ENCODE assay signal across 29 cellular contexts in the genomic region with DNA sequence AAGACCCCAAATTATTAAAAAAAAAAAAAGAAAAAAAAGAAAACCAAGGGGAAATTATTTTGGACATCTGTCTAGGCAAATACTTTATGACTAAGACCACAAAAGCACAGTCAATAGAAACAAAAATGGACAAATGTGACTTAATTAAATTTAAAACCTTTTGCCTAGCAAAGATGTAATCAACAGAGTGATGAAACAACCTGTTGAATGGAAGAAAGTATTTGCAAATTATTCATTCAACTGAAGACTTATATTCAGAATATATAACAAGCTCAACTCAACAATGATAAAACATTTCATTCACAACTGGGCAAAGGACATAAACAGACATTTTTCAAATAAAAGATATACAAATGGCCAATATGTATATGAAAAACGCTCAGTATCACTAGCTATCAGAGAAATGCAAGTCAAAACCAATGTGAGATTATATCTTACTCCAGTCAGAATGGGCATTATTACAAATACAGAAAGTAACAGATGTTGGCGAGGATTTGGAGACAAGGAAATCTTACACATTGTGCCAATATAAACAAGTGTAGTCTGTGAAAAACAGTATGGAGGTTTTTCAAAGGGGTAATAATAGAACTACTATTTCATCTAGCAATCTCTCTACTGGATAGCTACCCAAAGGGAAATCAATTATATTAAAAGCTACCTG.
DNase-seq lines count a peak whose midpoint lies in the region; FAIRE-seq and TF ChIP-seq lines count a peak whose summit lies in the region.
"Had no signal": no experiment of that assay in that cellular context is flagged by ENCODE, and none has a peak within 500 bp of the region (broad histone marks: within the 10 kb centered on the region; RNA-seq: fewer than 3 reads in every experiment).

No MANE protein-coding gene starts in this region.

- no peaks in the 10 kb centered on the region for H3K27me3 ChIP-seq in astrocyte (ENCODE audit: insufficient read depth, low read length)
- H3K27me3 ChIP-seq: BE2C had no signal

- DNase-seq in astrocyte (ENCODE audit: low read depth) (no peak), dermis blood vessel endothelial cell (peak; percentile 0), kidney (no peak), inferior parietal cortex (ENCODE audit: extremely low spot score) (no peak), H54 (ENCODE audit: insufficient read length, low spot score) (no peak), cortex of kidney (lab: John Stamatoyannopoulos, UW) (no peak), RKO (ENCODE audit: low spot score) (no peak)
- DNase-seq: 8988T; ACHN; BE2C; C1 segment of cervical spinal cord; CD4-positive, alpha-beta memory T cell; CD4-positive, CD25-positive, alpha-beta regulatory T cell; CD8-positive, alpha-beta memory T cell; COR-L47; DMS 273 treated with DMSO at 0.1 percent for 48 hours; DMS153; DMS53; DMS79; DND-41; EL; GDM1 had no signal

- no peaks in the 10 kb centered on the region for H3K4me1 ChIP-seq in HEK293 (ENCODE audit: control insufficient read depth, insufficient read depth, low read length)
- H3K4me1 ChIP-seq in astrocyte (ENCODE audit: insufficient read depth, low read length), result no peaks in the 10 kb centered on the region
- no peaks in the 10 kb centered on the region for H3K4me1 ChIP-seq in kidney (ENCODE audit: control insufficient read depth in 1 of 2, insufficient read depth in 1 of 2, low read depth in 1 of 2, low read length in 2 of 2)
- H3K4me1 ChIP-seq: BE2C, BLaER1 had no signal

- H3K4me3 Mint-ChIP-seq in astrocyte (ENCODE audit: unreplicated experiment), result no peak overlapping the region
- H3K4me3 Mint-ChIP-seq: CD14-positive monocyte; CD4-positive, alpha-beta memory T cell; CD4-positive, CD25-positive, alpha-beta regulatory T cell; CD8-positive, alpha-beta memory T cell had no signal

- POLR2A ChIA-PET in HEK293 (lab: Yijun Ruan, JAX), result no interaction called here

- CTCF ChIA-PET in HEK293 (lab: Yijun Ruan, JAX), result no interaction called here

- no peak overlapping the region for H2AFZ ChIP-seq in astrocyte (ENCODE audit: low read depth, low read length)

- TF ChIP-seq POLR2A in H54 (IDR thresholded peaks at IDR 0.05; ENCODE audit: low read depth, low read length), result no peak

- no peaks in the 10 kb centered on the region for H3K9me3 Mint-ChIP-seq in astrocyte (ENCODE audit: unreplicated experiment)

- TF ChIP-seq CTCF in HEK293 (tag by site-specific recombination; IDR thresholded peaks at IDR 0.05) (no peak), astrocyte (IDR thresholded peaks at IDR 0.05; ENCODE audit: insufficient read depth, low read depth, low read length) (no peak), kidney (IDR thresholded peaks at IDR 0.05; ENCODE audit: borderline replicate concordance, extremely low read depth, insufficient read depth) (no peak)

- FAIRE-seq in astrocyte (lab: Jason Lieb, UNC), result peak; percentile 95
- peak; percentile 80 for FAIRE-seq in kidney (lab: Jason Lieb, UNC)
- FAIRE-seq in H54 (lab: Jason Lieb, UNC), result no peak
- FAIRE-seq: A204.1, GM12878, GM12892, GM18507 had no signal

- H4K20me1 ChIP-seq in astrocyte (ENCODE audit: insufficient read depth, low read length), result no peaks in the 10 kb centered on the region
- H4K20me1 ChIP-seq: BLaER1 had no signal

- no peaks in the 10 kb centered on the region for H3K36me3 Mint-ChIP-seq in astrocyte (ENCODE audit: low read depth, unreplicated experiment)
- H3K36me3 Mint-ChIP-seq: CD14-positive monocyte had no signal

- H3K9ac ChIP-seq in astrocyte (ENCODE audit: low read length), result no peak overlapping the region
- H3K9ac ChIP-seq in kidney (ENCODE audit: low read length in 2 of 2), result no peak overlapping the region
- H3K9ac ChIP-seq: BLaER1 had no signal

- H3K4me3 ChIP-seq in HEK293 (ENCODE audit: low read depth, low read length), result no peak overlapping the region
- H3K4me3 ChIP-seq in astrocyte (ENCODE audit: insufficient read depth, low read depth, low read length), result no peak overlapping the region
- H3K4me3 ChIP-seq in kidney (ENCODE audit: low read length in 2 of 2), result no peak overlapping the region
- H3K4me3 ChIP-seq: BLaER1, GM12878 had no signal

- H3K79me2 ChIP-seq in astrocyte (ENCODE audit: insufficient read depth, low read length), result no peaks in the 10 kb centered on the region

- no peak overlapping the region for H3K27ac ChIP-seq in HEK293 (ENCODE audit: extremely low read depth, low read depth, low read length)
- H3K27ac ChIP-seq in astrocyte (ENCODE audit: low read depth, low read length), result no peak overlapping the region
- no peak overlapping the region for H3K27ac ChIP-seq in kidney (ENCODE audit: low read depth in 2 of 2, low read length in 2 of 2)
- H3K27ac ChIP-seq: BLaER1 had no signal

- intact Hi-C loops in kidney (cut with DNase I), result no loop called here

- H3K4me1 Mint-ChIP-seq in astrocyte (ENCODE audit: low read depth, unreplicated experiment), result no peaks in the 10 kb centered on the region
- H3K4me1 Mint-ChIP-seq: CD14-positive monocyte; CD4-positive, CD25-positive, alpha-beta regulatory T cell; CD8-positive, alpha-beta memory T cell had no signal

- no peak overlapping the region for H3K4me2 ChIP-seq in astrocyte (ENCODE audit: low read length)
- H3K4me2 ChIP-seq: BLaER1 had no signal

- H3K27ac Mint-ChIP-seq in astrocyte (ENCODE audit: unreplicated experiment), result no peak overlapping the region
- H3K27ac Mint-ChIP-seq: CD14-positive monocyte; CD4-positive, alpha-beta memory T cell; CD4-positive, CD25-positive, alpha-beta regulatory T cell; CD8-positive, alpha-beta memory T cell had no signal

- H3K36me3 ChIP-seq in HEK293 (ENCODE audit: control insufficient read depth in 2 of 2, insufficient read depth in 1 of 2, low read length in 2 of 2) (no peaks in the 10 kb centered on the region), astrocyte (ENCODE audit: insufficient read depth, low read length) (no peaks in the 10 kb centered on the region), kidney (ENCODE audit: control insufficient read depth in 1 of 2, insufficient read depth in 2 of 2, low read length in 2 of 2) (no peaks in the 10 kb centered on the region)
- H3K36me3 ChIP-seq: BE2C, BLaER1 had no signal

- H3K9me3 ChIP-seq in HEK293 (ENCODE audit: control insufficient read depth, insufficient read depth, low read depth, low read length) (peaks cover 1% of the 10 kb centered on the region; the same call in 1 of the 2 replicates), astrocyte (ENCODE audit: insufficient read depth, low read depth, low read length) (no peaks in the 10 kb centered on the region), kidney (ENCODE audit: control insufficient read depth in 1 of 2, low read length in 2 of 2) (no peaks in the 10 kb centered on the region)
- H3K9me3 ChIP-seq: BE2C had no signal

- H3K27me3 Mint-ChIP-seq in astrocyte (ENCODE audit: low read depth, unreplicated experiment), result no peaks in the 10 kb centered on the region
- H3K27me3 Mint-ChIP-seq: CD4-positive, alpha-beta memory T cell; CD4-positive, CD25-positive, alpha-beta regulatory T cell had no signal

TF ChIP-seq in HEK293, 187 proteins besides CTCF, POLR2A, EP300 and RAD21:
- TF ChIP-seq ZNF423 (tag by site-specific recombination; IDR thresholded peaks at IDR 0.05) (no peak), ZNF600 (tag by site-specific recombination; IDR thresholded peaks at IDR 0.05) (no peak), ZNF221 (tag by site-specific recombination; IDR thresholded peaks at IDR 0.05; ENCODE audit: borderline replicate concordance) (no peak), ZNF561 (tag by site-specific recombination; IDR thresholded peaks at IDR 0.05; ENCODE audit: borderline replicate concordance) (no peak), ZNF544 (tag by site-specific recombination; IDR thresholded peaks at IDR 0.05) (no peak), ZNF792 (tag by site-specific recombination; IDR thresholded peaks at IDR 0.05) (no peak), SCRT1 (tag by site-specific recombination; IDR thresholded peaks at IDR 0.05; ENCODE audit: borderline replicate concordance) (peak; percentile 79), SCRT2 (tag by site-specific recombination; IDR thresholded peaks at IDR 0.05) (peak; percentile 76)
